ENCODE assay signal across 14 cellular contexts in the genomic region with DNA sequence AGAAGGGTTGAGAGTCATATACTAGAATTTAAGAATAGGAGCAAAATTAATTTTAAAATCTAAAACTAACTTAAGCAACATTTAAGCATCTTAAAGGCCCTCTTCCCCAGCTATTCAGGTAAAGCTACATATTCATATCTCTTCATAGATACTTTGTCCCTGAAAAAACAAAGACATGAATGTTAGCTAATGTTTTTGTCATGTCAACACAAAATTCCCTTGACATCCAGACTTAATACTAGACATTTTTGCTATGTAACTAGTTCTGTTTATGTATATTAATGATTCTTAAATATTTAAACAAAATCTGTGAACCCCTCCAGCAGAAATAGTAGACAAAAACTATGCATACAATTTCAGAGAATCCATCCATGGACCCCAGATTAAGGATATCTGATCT. TPM values are rescaled to one million over a fixed set of nuclear protein-coding genes. Genes with fewer than 3 reads are reported as not detected.
DNase-seq lines count a peak whose midpoint lies in the region; ATAC-seq and TF ChIP-seq lines count a peak whose summit lies in the region.
"Had no signal": no experiment of that assay in that cellular context is flagged by ENCODE, and none has a peak within 500 bp of the region (broad histone marks: within the 10 kb centered on the region; RNA-seq: fewer than 3 reads in every experiment).

No MANE protein-coding gene starts in this region.

- H3K27me3 ChIP-seq in CD8-positive, alpha-beta T cell (ENCODE audit: insufficient read depth, low read length): no peaks in the 10 kb centered on the region
- H3K27me3 ChIP-seq in PC-9 (ENCODE audit: insufficient read depth, low read depth): no peaks in the 10 kb centered on the region
- H3K27me3 ChIP-seq in endodermal cell (ENCODE audit: control insufficient read depth, insufficient read depth, low read length, poor library complexity, severe bottlenecking): no peaks in the 10 kb centered on the region
- H3K27me3 ChIP-seq in naive thymus-derived CD4-positive, alpha-beta T cell (ENCODE audit: control insufficient read depth in 2 of 2, insufficient read depth in 2 of 2, low read length in 2 of 2): no peaks in the 10 kb centered on the region

- H4K20me1 ChIP-seq in PC-9 (ENCODE audit: insufficient read depth): peaks cover 20% of the 10 kb centered on the region

- ATAC-seq in activated naive CD4-positive, alpha-beta T cell treated with anti-CD3 and anti-CD28 coated beads, Interleukin-2, amount 50 U/mL, for 72 hours: no peak
- ATAC-seq in CD8-positive, alpha-beta T cell: no peak
- ATAC-seq in GM19452 (IDR thresholded peaks at IDR 0.05; ENCODE audit: unreplicated experiment): no peak
- ATAC-seq in naive thymus-derived CD4-positive, alpha-beta T cell: no peak

- no TSS peak for BruUV-seq in PC-9 (replicated peaks; lab: Mats Ljungman, UMichigan)

- no peaks in the 10 kb centered on the region for H3K4me1 ChIP-seq in CD8-positive, alpha-beta T cell (ENCODE audit: insufficient read depth, low read length)
- H3K4me1 ChIP-seq in PC-9 (replicated peaks; ENCODE audit: insufficient read depth) (no peaks in the 10 kb centered on the region), endodermal cell (ENCODE audit: control insufficient read depth, insufficient read depth, low read length) (no peaks in the 10 kb centered on the region)
- no peaks in the 10 kb centered on the region for H3K4me1 ChIP-seq in naive thymus-derived CD4-positive, alpha-beta T cell (ENCODE audit: control insufficient read depth in 2 of 2, insufficient read depth in 2 of 2, low read length in 2 of 2)
- H3K4me1 ChIP-seq: Caco-2 had no signal

- CTCF ChIA-PET in CD8-positive, alpha-beta T cell (lab: Charles Lee): no interaction called here
- CTCF ChIA-PET in PC-9 (lab: Charles Lee): no interaction called here
- CTCF ChIA-PET in naive thymus-derived CD4-positive, alpha-beta T cell (lab: Charles Lee): interaction anchor here (0.6 kb wide), 1 partner anchor 206 kb away, joined by 3 read pairs; no protein-coding TSS in a partner anchor

- H3K4me1 Mint-ChIP-seq in CD8-positive, alpha-beta T cell (ENCODE audit: low read depth): peaks cover 31% of the 10 kb centered on the region
- H3K4me1 Mint-ChIP-seq in endodermal cell: peaks cover 8% of the 10 kb centered on the region
- H3K4me1 Mint-ChIP-seq in naive thymus-derived CD4-positive, alpha-beta T cell: peaks cover 14 to 44% (median 38%) of the 10 kb centered on the region in 7 donors

- H3K36me3 ChIP-seq in CD8-positive, alpha-beta T cell (ENCODE audit: insufficient read depth, low read length): peaks cover 29% of the 10 kb centered on the region
- H3K36me3 ChIP-seq in PC-9 (ENCODE audit: low read depth) (peaks cover 16% of the 10 kb centered on the region), endodermal cell (ENCODE audit: control insufficient read depth, insufficient read depth, low read length) (peaks cover 89% of the 10 kb centered on the region)
- peaks cover 10 to 68% (median 24%) of the 10 kb centered on the region in 3 experiments for H3K36me3 ChIP-seq in naive thymus-derived CD4-positive, alpha-beta T cell (ENCODE audit: control insufficient read depth in 2 of 3, insufficient read depth in 3 of 3, low read length in 3 of 3)

- no peak overlapping the region for H2AFZ ChIP-seq in PC-9

- peak overlapping the region; percentile 17 to 44 for H3K27ac Mint-ChIP-seq in activated naive CD4-positive, alpha-beta T cell treated with anti-CD3 and anti-CD28 coated beads, Interleukin-2, amount 50 U/mL, for 72 hours
- H3K27ac Mint-ChIP-seq in CD8-positive, alpha-beta T cell: peak overlapping the region; percentile 64
- H3K27ac Mint-ChIP-seq in endodermal cell: peak overlapping the region; percentile 45
- peak overlapping the region in 3 of 9 donors; percentile 25 to 46 (median 34) for H3K27ac Mint-ChIP-seq in naive thymus-derived CD4-positive, alpha-beta T cell
- H3K27ac Mint-ChIP-seq: B cell had no signal

- no peaks in the 10 kb centered on the region for H3K27me3 Mint-ChIP-seq in CD8-positive, alpha-beta T cell (ENCODE audit: low read depth)
- H3K27me3 Mint-ChIP-seq in endodermal cell (ENCODE audit: insufficient read depth): no peaks in the 10 kb centered on the region
- no peaks in the 10 kb centered on the region for H3K27me3 Mint-ChIP-seq in naive thymus-derived CD4-positive, alpha-beta T cell
- H3K27me3 Mint-ChIP-seq: B cell; CD4-positive, alpha-beta T cell had no signal

- no peak overlapping the region for H3K9ac ChIP-seq in endodermal cell (ENCODE audit: extremely low read depth, low read length, poor library complexity, severe bottlenecking)

- TF ChIP-seq CTCF in CD8-positive, alpha-beta T cell (IDR thresholded peaks at IDR 0.05): no peak
- TF ChIP-seq CTCF in PC-9 (conservative IDR thresholded peaks at IDR 0.05): no peak
- TF ChIP-seq CTCF in endodermal cell (conservative IDR thresholded peaks at IDR 0.05): no peak

- POLR2A ChIA-PET in CD8-positive, alpha-beta T cell (lab: Charles Lee): no interaction called here
- POLR2A ChIA-PET in PC-9 (lab: Charles Lee; ENCODE audit: unreplicated experiment): interaction anchor here (0.6 kb wide), 1 partner anchor 18 kb away, joined by 4 read pairs; no protein-coding TSS in a partner anchor
- POLR2A ChIA-PET in naive thymus-derived CD4-positive, alpha-beta T cell (lab: Charles Lee): no interaction called here

- H3K9me3 Mint-ChIP-seq in activated naive CD4-positive, alpha-beta T cell treated with anti-CD3 and anti-CD28 coated beads, Interleukin-2, amount 50 U/mL, for 72 hours: no peaks in the 10 kb centered on the region
- H3K9me3 Mint-ChIP-seq in CD8-positive, alpha-beta T cell: no peaks in the 10 kb centered on the region
- H3K9me3 Mint-ChIP-seq in endodermal cell: no peaks in the 10 kb centered on the region
- peaks cover 0 to 2% (median 0%) of the 10 kb centered on the region in 11 donors for H3K9me3 Mint-ChIP-seq in naive thymus-derived CD4-positive, alpha-beta T cell
- H3K9me3 Mint-ChIP-seq: CD4-positive, alpha-beta T cell had no signal

- no peak overlapping the region for H3K4me3 ChIP-seq in CD8-positive, alpha-beta T cell (ENCODE audit: low read depth, low read length)
- H3K4me3 ChIP-seq in PC-9 (no peak overlapping the region), endodermal cell (ENCODE audit: low read length) (no peak overlapping the region)
- no peak overlapping the region for H3K4me3 ChIP-seq in naive thymus-derived CD4-positive, alpha-beta T cell (ENCODE audit: low read length)
- H3K4me3 ChIP-seq: HAP-1 had no signal

- H3K79me2 ChIP-seq in PC-9 (ENCODE audit: low read depth): peaks cover 18% of the 10 kb centered on the region

- H3K36me3 Mint-ChIP-seq in activated naive CD4-positive, alpha-beta T cell treated with anti-CD3 and anti-CD28 coated beads, Interleukin-2, amount 50 U/mL, for 72 hours: peaks cover 26 to 49% of the 10 kb centered on the region in 2 donors
- peaks cover 75% of the 10 kb centered on the region for H3K36me3 Mint-ChIP-seq in CD8-positive, alpha-beta T cell
- H3K36me3 Mint-ChIP-seq in endodermal cell (ENCODE audit: low read depth): peaks cover 70% of the 10 kb centered on the region
- peaks cover 23 to 62% (median 43%) of the 10 kb centered on the region in 5 donors for H3K36me3 Mint-ChIP-seq in naive thymus-derived CD4-positive, alpha-beta T cell

- H3K27ac ChIP-seq in CD8-positive, alpha-beta T cell (ENCODE audit: low read depth, low read length): no peak overlapping the region
- H3K27ac ChIP-seq in PC-9: 0 out of 2 replicates have a peak overlapping the region, but pooled peaks have one; percentile 24
- no peak overlapping the region for H3K27ac ChIP-seq in endodermal cell (ENCODE audit: low read depth, low read length)
- no peak overlapping the region for H3K27ac ChIP-seq in naive thymus-derived CD4-positive, alpha-beta T cell (ENCODE audit: low read depth, low read length)

- H3K4me2 ChIP-seq in PC-9: no peak overlapping the region

- no peaks in the 10 kb centered on the region for H3K9me2 ChIP-seq in PC-9 (ENCODE audit: insufficient read depth)

- no peak for DNase-seq in activated naive CD4-positive, alpha-beta T cell treated with anti-CD3 and anti-CD28 coated beads, Interleukin-2, amount 50 U/mL, for 72 hours (ENCODE audit: low spot score in 2 of 2)
- no peak for DNase-seq in activated naive CD4-positive, alpha-beta T cell treated with anti-CD3 and anti-CD28 coated beads, Interleukin-2, amount 50 U/mL, for 16 hours
- no peak for DNase-seq in CD8-positive, alpha-beta T cell
- DNase-seq in PC-9: no peak
- no peak for DNase-seq in endodermal cell
- no peak for DNase-seq in naive thymus-derived CD4-positive, alpha-beta T cell
- DNase-seq: C1 segment of cervical spinal cord; Caco-2; CD4-positive, alpha-beta T cell; GF-D8 had no signal

- 0 out of 2 replicates have a peak, but pooled peaks cover 10% of the 10 kb centered on the region for H3F3A ChIP-seq in PC-9 (ENCODE audit: insufficient read depth, low read depth)

- H3K9me3 ChIP-seq in CD8-positive, alpha-beta T cell (ENCODE audit: low read length): no peaks in the 10 kb centered on the region
- H3K9me3 ChIP-seq in PC-9 (ENCODE audit: insufficient read depth, low read depth): no peaks in the 10 kb centered on the region
- H3K9me3 ChIP-seq in endodermal cell (ENCODE audit: control insufficient read depth, low read length): no peaks in the 10 kb centered on the region
- no peaks in the 10 kb centered on the region for H3K9me3 ChIP-seq in naive thymus-derived CD4-positive, alpha-beta T cell (ENCODE audit: control insufficient read depth in 2 of 3, low read length in 3 of 3)
- H3K9me3 ChIP-seq: Caco-2, HAP-1 had no signal

- intact Hi-C loops in CD8-positive, alpha-beta T cell (cut with DNase I, micrococcal nuclease): loop anchor here in 1 of 2 experiments (5.0 kb wide), 1 partner anchor 34 kb away; no protein-coding TSS in a partner anchor
- intact Hi-C loops in PC-9 (cut with micrococcal nuclease; ENCODE audit: unreplicated experiment): no loop called here
- intact Hi-C loops in naive thymus-derived CD4-positive, alpha-beta T cell (cut with micrococcal nuclease): no loop called here

- no peak overlapping the region for H3K4me3 Mint-ChIP-seq in CD8-positive, alpha-beta T cell
- no peak overlapping the region for H3K4me3 Mint-ChIP-seq in endodermal cell
- H3K4me3 Mint-ChIP-seq in naive thymus-derived CD4-positive, alpha-beta T cell: no peak overlapping the region
- H3K4me3 Mint-ChIP-seq: B cell; CD4-positive, alpha-beta T cell had no signal

RNA-seq across cellular contexts. Expression of gene BAZ1B, which starts 43.5 kb away (rescaled TPM):
- total RNA-seq in activated naive CD4-positive, alpha-beta T cell treated with anti-CD3 and anti-CD28 coated beads, Interleukin-2, amount 50 U/mL, for 72 hours: 10 to 100 TPM; 76.0 to 90.8 TPM
- 10 to 100 TPM; 32.2 to 37.2 TPM for total RNA-seq in CD8-positive, alpha-beta T cell
- 73.6 and 88.4 TPM in 2 replicates for total RNA-seq in PC-9 (2021)
- 10 to 100 TPM; 66.4 to 72.1 TPM for total RNA-seq in endodermal cell
- 66.2 TPM for polyA plus RNA-seq in endodermal cell (2013, experiment 1 of 2)
- polyA plus RNA-seq in endodermal cell (2013, experiment 2 of 2): 64.1 TPM
- total RNA-seq in naive thymus-derived CD4-positive, alpha-beta T cell: 10 to 100 TPM; 44.7 to 90.3 (median 66.7) TPM
- 10 to 100 TPM; 14.7 to 32.5 TPM for polyA plus RNA-seq in naive thymus-derived CD4-positive, alpha-beta T cell

RNA-seq across cellular contexts. Expression of gene FZD9, which starts 45.0 kb away (rescaled TPM):
- total RNA-seq in activated naive CD4-positive, alpha-beta T cell treated with anti-CD3 and anti-CD28 coated beads, Interleukin-2, amount 50 U/mL, for 72 hours: under 1 TPM; 0.09 to 0.23 TPM
- under 1 TPM; 0.16 to 0.28 TPM for total RNA-seq in CD8-positive, alpha-beta T cell
- total RNA-seq in PC-9 (2021): 0.92 and 1.3 TPM in 2 replicates
- 1 to 10 TPM; 1.1 to 1.8 TPM for total RNA-seq in endodermal cell
- polyA plus RNA-seq in endodermal cell (2013, experiment 1 of 2): 3.4 TPM
- 3.2 TPM for polyA plus RNA-seq in endodermal cell (2013, experiment 2 of 2)
- under 1 TPM in 3 of 5 experiments, not detected in 2; 0.15 to 0.24 (median 0.22) TPM for total RNA-seq in naive thymus-derived CD4-positive, alpha-beta T cell
- polyA plus RNA-seq in naive thymus-derived CD4-positive, alpha-beta T cell: under 1 TPM; 0.07 to 0.18 TPM
- total RNA-seq: CD4-positive, alpha-beta T cell; HT1080 had no signal
